In the genomic region with DNA sequence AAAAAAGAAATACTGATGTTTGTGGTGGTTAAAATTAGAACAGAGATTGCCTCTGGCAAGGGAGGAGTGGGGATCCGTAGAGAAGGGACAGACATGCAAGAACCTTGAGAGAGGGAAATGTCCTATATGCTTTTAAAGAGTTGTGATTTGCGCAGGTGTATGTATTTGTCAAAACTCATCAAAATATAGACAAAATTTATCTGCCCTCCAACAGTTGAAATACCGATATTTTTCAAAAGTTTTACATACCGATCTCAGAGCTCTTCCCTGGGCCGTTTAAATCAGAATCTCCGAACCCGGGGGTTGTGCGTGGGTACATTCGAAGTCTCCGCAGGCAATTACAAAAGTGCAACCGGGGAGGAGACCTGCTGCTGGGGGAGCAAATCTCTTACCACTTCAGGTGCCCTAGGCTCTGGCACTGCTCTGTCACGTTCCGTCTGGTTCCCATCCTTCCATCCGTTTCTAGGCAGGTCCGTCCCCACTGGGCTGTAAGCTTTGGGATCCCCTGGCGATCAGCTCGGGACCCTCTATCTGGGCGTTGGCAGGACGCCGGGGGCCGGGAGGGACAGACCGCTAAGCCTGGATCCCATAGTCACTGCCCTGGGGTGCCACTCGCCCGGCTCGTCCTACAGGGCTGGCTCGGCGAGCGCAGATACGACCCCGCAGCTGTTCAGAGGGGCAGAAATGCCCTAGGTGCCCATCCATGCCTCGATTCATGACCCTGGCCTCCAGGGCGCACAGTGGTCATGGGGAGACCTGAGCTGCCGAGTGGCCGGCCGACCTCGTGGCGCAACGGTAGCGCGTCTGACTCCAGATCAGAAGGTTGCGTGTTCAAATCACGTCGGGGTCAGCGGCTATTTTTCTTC, we compare ENCODE assay signal across 2 cellular contexts.
TF ChIP-seq lines count a peak whose summit lies in the region.

No MANE protein-coding gene starts in this region.

TF ChIP-seq in HEK293, 187 proteins besides CTCF, POLR2A, EP300 and RAD21 (continues in another document):
- TF ChIP-seq SETDB1 (IDR thresholded peaks at IDR 0.05; ENCODE audit: insufficient read length, low read length) (no peak), ZNF623 (tag by site-specific recombination; IDR thresholded peaks at IDR 0.05) (no peak; the same call in 1 of the 2 replicates), ZNF501 (tag by site-specific recombination; IDR thresholded peaks at IDR 0.05) (peak; percentile 67; the same call in 1 of the 2 replicates), OSR2 (tag by site-specific recombination; IDR thresholded peaks at IDR 0.05) (peak; percentile 64), ZFP69B (tag by site-specific recombination; IDR thresholded peaks at IDR 0.05) (peak; percentile 54; the same call in 1 of the 2 replicates), HIC1 (tag by site-specific recombination; IDR thresholded peaks at IDR 0.05) (peak; percentile 99), SCRT2 (tag by site-specific recombination; IDR thresholded peaks at IDR 0.05) (no peak)
- TF ChIP-seq, protein P1, sequence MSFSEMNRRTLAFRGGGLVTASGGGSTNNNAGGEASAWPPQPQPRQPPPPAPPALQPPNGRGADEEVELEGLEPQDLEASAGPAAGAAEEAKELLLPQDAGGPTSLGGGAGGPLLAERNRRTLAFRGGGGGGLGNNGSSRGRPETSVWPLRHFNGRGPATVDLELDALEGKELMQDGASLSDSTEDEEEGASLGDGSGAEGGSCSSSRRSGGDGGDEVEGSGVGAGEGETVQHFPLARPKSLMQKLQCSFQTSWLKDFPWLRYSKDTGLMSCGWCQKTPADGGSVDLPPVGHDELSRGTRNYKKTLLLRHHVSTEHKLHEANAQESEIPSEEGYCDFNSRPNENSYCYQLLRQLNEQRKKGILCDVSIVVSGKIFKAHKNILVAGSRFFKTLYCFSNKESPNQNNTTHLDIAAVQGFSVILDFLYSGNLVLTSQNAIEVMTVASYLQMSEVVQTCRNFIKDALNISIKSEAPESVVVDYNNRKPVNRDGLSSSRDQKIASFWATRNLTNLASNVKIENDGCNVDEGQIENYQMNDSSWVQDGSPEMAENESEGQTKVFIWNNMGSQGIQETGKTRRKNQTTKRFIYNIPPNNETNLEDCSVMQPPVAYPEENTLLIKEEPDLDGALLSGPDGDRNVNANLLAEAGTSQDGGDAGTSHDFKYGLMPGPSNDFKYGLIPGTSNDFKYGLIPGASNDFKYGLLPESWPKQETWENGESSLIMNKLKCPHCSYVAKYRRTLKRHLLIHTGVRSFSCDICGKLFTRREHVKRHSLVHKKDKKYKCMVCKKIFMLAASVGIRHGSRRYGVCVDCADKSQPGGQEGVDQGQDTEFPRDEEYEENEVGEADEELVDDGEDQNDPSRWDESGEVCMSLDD (tag by site-specific recombination; IDR thresholded peaks at IDR 0.05) = peak; percentile 69; the same call in 1 of the 2 replicates
- TF ChIP-seq, protein P2, sequence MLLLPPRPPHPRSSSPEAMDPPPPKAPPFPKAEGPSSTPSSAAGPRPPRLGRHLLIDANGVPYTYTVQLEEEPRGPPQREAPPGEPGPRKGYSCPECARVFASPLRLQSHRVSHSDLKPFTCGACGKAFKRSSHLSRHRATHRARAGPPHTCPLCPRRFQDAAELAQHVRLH (tag by site-specific recombination; IDR thresholded peaks at IDR 0.05) = peak; percentile 79; the same call in 1 of the 2 replicates
- TF ChIP-seq, protein P3, sequence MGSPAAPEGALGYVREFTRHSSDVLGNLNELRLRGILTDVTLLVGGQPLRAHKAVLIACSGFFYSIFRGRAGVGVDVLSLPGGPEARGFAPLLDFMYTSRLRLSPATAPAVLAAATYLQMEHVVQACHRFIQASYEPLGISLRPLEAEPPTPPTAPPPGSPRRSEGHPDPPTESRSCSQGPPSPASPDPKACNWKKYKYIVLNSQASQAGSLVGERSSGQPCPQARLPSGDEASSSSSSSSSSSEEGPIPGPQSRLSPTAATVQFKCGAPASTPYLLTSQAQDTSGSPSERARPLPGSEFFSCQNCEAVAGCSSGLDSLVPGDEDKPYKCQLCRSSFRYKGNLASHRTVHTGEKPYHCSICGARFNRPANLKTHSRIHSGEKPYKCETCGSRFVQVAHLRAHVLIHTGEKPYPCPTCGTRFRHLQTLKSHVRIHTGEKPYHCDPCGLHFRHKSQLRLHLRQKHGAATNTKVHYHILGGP (tag by site-specific recombination; IDR thresholded peaks at IDR 0.05) = no peak
- TF ChIP-seq, protein P4, sequence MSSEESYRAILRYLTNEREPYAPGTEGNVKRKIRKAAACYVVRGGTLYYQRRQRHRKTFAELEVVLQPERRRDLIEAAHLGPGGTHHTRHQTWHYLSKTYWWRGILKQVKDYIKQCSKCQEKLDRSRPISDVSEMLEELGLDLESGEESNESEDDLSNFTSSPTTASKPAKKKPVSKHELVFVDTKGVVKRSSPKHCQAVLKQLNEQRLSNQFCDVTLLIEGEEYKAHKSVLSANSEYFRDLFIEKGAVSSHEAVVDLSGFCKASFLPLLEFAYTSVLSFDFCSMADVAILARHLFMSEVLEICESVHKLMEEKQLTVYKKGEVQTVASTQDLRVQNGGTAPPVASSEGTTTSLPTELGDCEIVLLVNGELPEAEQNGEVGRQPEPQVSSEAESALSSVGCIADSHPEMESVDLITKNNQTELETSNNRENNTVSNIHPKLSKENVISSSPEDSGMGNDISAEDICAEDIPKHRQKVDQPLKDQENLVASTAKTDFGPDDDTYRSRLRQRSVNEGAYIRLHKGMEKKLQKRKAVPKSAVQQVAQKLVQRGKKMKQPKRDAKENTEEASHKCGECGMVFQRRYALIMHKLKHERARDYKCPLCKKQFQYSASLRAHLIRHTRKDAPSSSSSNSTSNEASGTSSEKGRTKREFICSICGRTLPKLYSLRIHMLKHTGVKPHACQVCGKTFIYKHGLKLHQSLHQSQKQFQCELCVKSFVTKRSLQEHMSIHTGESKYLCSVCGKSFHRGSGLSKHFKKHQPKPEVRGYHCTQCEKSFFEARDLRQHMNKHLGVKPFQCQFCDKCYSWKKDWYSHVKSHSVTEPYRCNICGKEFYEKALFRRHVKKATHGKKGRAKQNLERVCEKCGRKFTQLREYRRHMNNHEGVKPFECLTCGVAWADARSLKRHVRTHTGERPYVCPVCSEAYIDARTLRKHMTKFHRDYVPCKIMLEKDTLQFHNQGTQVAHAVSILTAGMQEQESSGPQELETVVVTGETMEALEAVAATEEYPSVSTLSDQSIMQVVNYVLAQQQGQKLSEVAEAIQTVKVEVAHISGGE (tag by site-specific recombination; conservative IDR thresholded peaks at IDR 0.05; ENCODE audit: low read depth) = peak; percentile 15; the same call in 1 of the 2 replicates

TF ChIP-seq in H1, 55 proteins besides CTCF, POLR2A, EP300 and RAD21 (continues in another document):
- peak; percentile 64 to 79; a peak in 1 of 4 replicates for TF ChIP-seq SIN3A (conservative IDR thresholded peaks at IDR 0.05 in 1 of 2, IDR thresholded peaks at IDR 0.05 in 1 of 2; ENCODE audit: low read depth in 1 of 2, low read length in 2 of 2)
- no peak for TF ChIP-seq CHD1 (IDR thresholded peaks at IDR 0.05; ENCODE audit: low read depth, low read length)
- TF ChIP-seq TAF7 (optimal IDR thresholded peaks at IDR 0.05; ENCODE audit: borderline replicate concordance, low read depth, low read length) = peak; percentile 43
- no peak for TF ChIP-seq CBX5 (IDR thresholded peaks at IDR 0.05; ENCODE audit: low read depth, low read length)
- no peak for TF ChIP-seq CBX8 (IDR thresholded peaks at IDR 0.05; ENCODE audit: borderline replicate concordance, low read depth, low read length)
- TF ChIP-seq SIRT6 (IDR thresholded peaks at IDR 0.05; ENCODE audit: low read length) = no peak
- no peak for TF ChIP-seq JUND (IDR thresholded peaks at IDR 0.05; ENCODE audit: low read length)
- peak; percentile 72 for TF ChIP-seq CEBPB (IDR thresholded peaks at IDR 0.05; ENCODE audit: low read depth, low read length)
- TF ChIP-seq HDAC2 (IDR thresholded peaks at IDR 0.05; ENCODE audit: borderline replicate concordance in 1 of 2, low read depth in 2 of 2, low read length in 2 of 2) = no peak
- TF ChIP-seq BCL11A (IDR thresholded peaks at IDR 0.05; ENCODE audit: low read depth in 2 of 2, low read length in 2 of 2) = no peak
- TF ChIP-seq, protein P5, sequence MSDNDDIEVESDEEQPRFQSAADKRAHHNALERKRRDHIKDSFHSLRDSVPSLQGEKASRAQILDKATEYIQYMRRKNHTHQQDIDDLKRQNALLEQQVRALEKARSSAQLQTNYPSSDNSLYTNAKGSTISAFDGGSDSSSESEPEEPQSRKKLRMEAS (IDR thresholded peaks at IDR 0.05) = peak; percentile 90
- TF ChIP-seq TBP (IDR thresholded peaks at IDR 0.05; ENCODE audit: low read depth, low read length) = peak; percentile 99
- no peak; the same call in 1 of the 2 replicates for TF ChIP-seq ATF2 (IDR thresholded peaks at IDR 0.05; ENCODE audit: low read length)
- TF ChIP-seq ZNF274 (IDR thresholded peaks at IDR 0.05; ENCODE audit: borderline replicate concordance, extremely low read depth, low read length) = no peak
- TF ChIP-seq SRF (IDR thresholded peaks at IDR 0.05; ENCODE audit: low read depth, low read length) = no peak
- TF ChIP-seq HDAC6 (IDR thresholded peaks at IDR 0.05; ENCODE audit: low read depth, low read length) = no peak
- no peak for TF ChIP-seq EZH2 (IDR thresholded peaks at IDR 0.05; ENCODE audit: low read depth, low read length, severe bottlenecking)
- peak; percentile 96 for TF ChIP-seq RBBP5 (IDR thresholded peaks at IDR 0.05; ENCODE audit: borderline replicate concordance, low read depth, low read length)
- no peak for TF ChIP-seq EGR1 (IDR thresholded peaks at IDR 0.05; ENCODE audit: borderline replicate concordance, low read depth, low read length)
- TF ChIP-seq POU5F1 (IDR thresholded peaks at IDR 0.05; ENCODE audit: low read depth, low read length) = no peak
- peak; percentile 66 for TF ChIP-seq CTBP2 (IDR thresholded peaks at IDR 0.05; ENCODE audit: borderline replicate concordance, insufficient read depth, insufficient read length, low read length)
- TF ChIP-seq GABPA (IDR thresholded peaks at IDR 0.05; ENCODE audit: borderline replicate concordance, insufficient read depth, low read length) = no peak
- TF ChIP-seq, protein P6, sequence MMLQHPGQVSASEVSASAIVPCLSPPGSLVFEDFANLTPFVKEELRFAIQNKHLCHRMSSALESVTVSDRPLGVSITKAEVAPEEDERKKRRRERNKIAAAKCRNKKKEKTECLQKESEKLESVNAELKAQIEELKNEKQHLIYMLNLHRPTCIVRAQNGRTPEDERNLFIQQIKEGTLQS (IDR thresholded peaks at IDR 0.05; ENCODE audit: insufficient read depth, low read depth, low read length) = no peak
- no peak for TF ChIP-seq BACH1 (IDR thresholded peaks at IDR 0.05; ENCODE audit: low read length)
- TF ChIP-seq POLR2AphosphoS5 (IDR thresholded peaks at IDR 0.05; ENCODE audit: low read depth, low read length) = no peak
- TF ChIP-seq RXRA (IDR thresholded peaks at IDR 0.05; ENCODE audit: insufficient read depth, low read depth, low read length) = no peak
- TF ChIP-seq SP2 (IDR thresholded peaks at IDR 0.05; ENCODE audit: low read length) = no peak
- no peak for TF ChIP-seq PHF8 (conservative IDR thresholded peaks at IDR 0.05; ENCODE audit: low read depth, low read length)
- no peak for TF ChIP-seq CHD2 (IDR thresholded peaks at IDR 0.05; ENCODE audit: low read length)
- no peak for TF ChIP-seq SAP30 (IDR thresholded peaks at IDR 0.05; ENCODE audit: insufficient read depth, insufficient replicate concordance, low read length)
- peak; percentile 56; the same call in 1 of the 2 replicates for TF ChIP-seq YY1 (IDR thresholded peaks at IDR 0.05; ENCODE audit: low read depth, low read length)
- no peak for TF ChIP-seq FOSL1 (IDR thresholded peaks at IDR 0.05; ENCODE audit: insufficient read depth, low read depth, low read length)
- peak; percentile 98 for TF ChIP-seq ASH2L (IDR thresholded peaks at IDR 0.05; ENCODE audit: low read length)
- TF ChIP-seq E2F6 (IDR thresholded peaks at IDR 0.05) = no peak
- TF ChIP-seq KDM4A (IDR thresholded peaks at IDR 0.05; ENCODE audit: low read depth, low read length, severe bottlenecking) = peak; percentile 92
- TF ChIP-seq, protein P7, sequence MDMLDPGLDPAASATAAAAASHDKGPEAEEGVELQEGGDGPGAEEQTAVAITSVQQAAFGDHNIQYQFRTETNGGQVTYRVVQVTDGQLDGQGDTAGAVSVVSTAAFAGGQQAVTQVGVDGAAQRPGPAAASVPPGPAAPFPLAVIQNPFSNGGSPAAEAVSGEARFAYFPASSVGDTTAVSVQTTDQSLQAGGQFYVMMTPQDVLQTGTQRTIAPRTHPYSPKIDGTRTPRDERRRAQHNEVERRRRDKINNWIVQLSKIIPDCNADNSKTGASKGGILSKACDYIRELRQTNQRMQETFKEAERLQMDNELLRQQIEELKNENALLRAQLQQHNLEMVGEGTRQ (IDR thresholded peaks at IDR 0.05; ENCODE audit: low read length) = no peak
- TF ChIP-seq TCF12 (IDR thresholded peaks at IDR 0.05; ENCODE audit: low read depth, low read length) = 0 out of 2 replicates have a peak, but pooled peaks have one; percentile 56
- TF ChIP-seq CREB1 (IDR thresholded peaks at IDR 0.05) = peak; percentile 70
- TF ChIP-seq NRF1 (IDR thresholded peaks at IDR 0.05; ENCODE audit: low read depth, low read length) = peak; percentile 46; the same call in 1 of the 2 replicates
- no peak for TF ChIP-seq GTF2F1 (IDR thresholded peaks at IDR 0.05; ENCODE audit: borderline replicate concordance, low read depth, low read length)
- peak; percentile 90 for TF ChIP-seq TEAD4 (IDR thresholded peaks at IDR 0.05; ENCODE audit: low read depth, low read length)
- no peak; the same call in 1 of the 2 replicates for TF ChIP-seq BRCA1 (IDR thresholded peaks at IDR 0.05; ENCODE audit: low read depth, low read length)
- no peak for TF ChIP-seq SP4 (IDR thresholded peaks at IDR 0.05; ENCODE audit: low read length)
- no peak for TF ChIP-seq SP1 (IDR thresholded peaks at IDR 0.05; ENCODE audit: low read depth, low read length)
- TF ChIP-seq RNF2 (IDR thresholded peaks at IDR 0.05; ENCODE audit: borderline replicate concordance, low read depth, low read length, missing control alignments, poor library complexity, severe bottlenecking) = no peak
- TF ChIP-seq JUN (IDR thresholded peaks at IDR 0.05; ENCODE audit: low read depth, low read length) = no peak
- 0 out of 2 replicates have a peak, but pooled peaks have one; percentile 35 for TF ChIP-seq TAF1 (IDR thresholded peaks at IDR 0.05; ENCODE audit: low read depth, low read length)
- no peak for TF ChIP-seq RFX5 (IDR thresholded peaks at IDR 0.05; ENCODE audit: borderline replicate concordance, low read depth, low read length)
- TF ChIP-seq MAFK (IDR thresholded peaks at IDR 0.05; ENCODE audit: low read depth, low read length) = no peak
